In the genomic region with DNA sequence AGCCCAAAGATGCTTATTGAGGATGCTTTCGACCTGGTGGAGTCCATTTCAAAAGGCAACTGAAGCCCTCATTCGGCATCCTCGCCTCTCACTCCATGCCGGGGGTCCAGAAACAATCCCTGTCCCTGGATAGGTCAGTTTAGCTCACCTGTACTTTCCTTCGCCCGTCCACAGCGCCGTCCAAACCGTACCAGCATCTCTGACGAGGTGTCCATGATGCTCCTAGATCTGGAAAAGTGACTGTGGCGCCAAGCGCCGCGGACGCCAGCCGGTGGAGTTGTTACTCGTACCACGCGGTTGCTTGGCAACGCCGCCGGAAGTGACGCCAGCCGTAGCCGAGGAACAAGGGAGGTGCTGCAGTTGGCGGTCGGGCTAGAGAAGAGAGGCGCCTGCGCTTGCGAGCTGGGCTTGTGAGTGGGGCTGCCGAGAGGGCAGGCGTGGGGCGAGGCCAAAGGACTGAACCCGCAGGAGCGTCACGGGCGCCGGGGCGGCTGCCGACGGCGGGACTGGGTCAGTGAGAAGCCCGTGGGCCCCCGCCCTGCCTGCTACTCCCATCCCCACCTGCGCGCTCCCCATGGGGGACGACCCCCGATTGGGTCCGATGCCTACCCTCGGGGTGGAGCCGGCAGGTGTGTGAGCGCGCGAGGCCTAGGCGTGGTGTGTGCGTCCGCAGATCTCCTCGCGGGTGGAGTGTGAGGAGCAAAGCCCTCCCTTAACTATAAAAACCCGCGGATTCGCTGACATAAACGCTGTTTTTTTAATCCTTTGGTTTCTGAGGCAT, we compare ENCODE assay signal across 8 cellular contexts. TPM values are rescaled to one million over a fixed set of nuclear protein-coding genes. Genes with fewer than 3 reads are reported as not detected.
DNase-seq lines count a peak whose midpoint lies in the region; ATAC-seq and TF ChIP-seq lines count a peak whose summit lies in the region.

CFAP210 (minus strand) TSS at position 293 of the 781 bp plus-strand sequence; CDS start at position 215, 78 bp downstream.
A gene with protein sequence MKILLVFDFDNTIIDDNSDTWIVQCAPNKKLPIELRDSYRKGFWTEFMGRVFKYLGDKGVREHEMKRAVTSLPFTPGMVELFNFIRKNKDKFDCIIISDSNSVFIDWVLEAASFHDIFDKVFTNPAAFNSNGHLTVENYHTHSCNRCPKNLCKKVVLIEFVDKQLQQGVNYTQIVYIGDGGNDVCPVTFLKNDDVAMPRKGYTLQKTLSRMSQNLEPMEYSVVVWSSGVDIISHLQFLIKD (plus strand): TSS at position 357 of the 781 bp plus-strand sequence. CDS start 6,503 bp downstream, outside the sequence.

- H3K4me3 Mint-ChIP-seq in activated T-helper 2 cell treated with anti-CD3 and anti-CD28 coated beads, Interferon-gamma antibody, Interleukin-2, Interleukin-4, amounts not matched to agents 10 μg/mL and 5 μg/mL and 100 μg/mL, durations not matched to agents 14 hours and 24 hours and 36 hours (ENCODE audit: low read depth), result peak within 1 kb of the TSS; percentile 79
- peak within 1 kb of the TSS; percentile 83 to 97 (median 91) for H3K4me3 Mint-ChIP-seq in naive thymus-derived CD8-positive, alpha-beta T cell
- H3K4me3 Mint-ChIP-seq in stimulated activated naive B cell treated with anti-CD40 and anti-IgM and Interleukin-4, amounts not matched to agents 10 μg/mL and 1 μg/mL and 100 μg/mL, for 72 hours, result peak within 1 kb of the TSS; percentile 88 to 94

- H3K4me1 Mint-ChIP-seq in activated T-helper 2 cell treated with anti-CD3 and anti-CD28 coated beads, Interferon-gamma antibody, Interleukin-2, Interleukin-4, amounts not matched to agents 10 μg/mL and 5 μg/mL and 100 μg/mL, durations not matched to agents 14 hours and 24 hours and 36 hours (ENCODE audit: low read depth), result peaks cover 15% of the 10 kb centered on the region
- peaks cover 7 to 24% (median 22%) of the 10 kb centered on the region in 4 donors for H3K4me1 Mint-ChIP-seq in naive thymus-derived CD8-positive, alpha-beta T cell
- peaks cover 6 to 8% of the 10 kb centered on the region in 2 donors for H3K4me1 Mint-ChIP-seq in stimulated activated naive B cell treated with anti-CD40 and anti-IgM and Interleukin-4, amounts not matched to agents 10 μg/mL and 1 μg/mL and 100 μg/mL, for 72 hours

- H3K9me3 Mint-ChIP-seq in activated T-helper 2 cell treated with anti-CD3 and anti-CD28 coated beads, Interferon-gamma antibody, Interleukin-2, Interleukin-4, amounts not matched to agents 10 μg/mL and 5 μg/mL and 100 μg/mL, durations not matched to agents 14 hours and 24 hours and 36 hours, result peaks cover 16% of the 10 kb centered on the region
- peaks cover 6 to 19% (median 17%) of the 10 kb centered on the region in 9 donors for H3K9me3 Mint-ChIP-seq in naive thymus-derived CD8-positive, alpha-beta T cell
- H3K9me3 Mint-ChIP-seq in stimulated activated naive B cell treated with anti-CD40 and anti-IgM and Interleukin-4, amounts not matched to agents 10 μg/mL and 1 μg/mL and 100 μg/mL, for 72 hours, result peaks cover 6 to 9% of the 10 kb centered on the region in 2 donors

- POLR2A ChIA-PET in naive thymus-derived CD8-positive, alpha-beta T cell (lab: Charles Lee), result interaction anchor here (1.0 kb wide), 2 partner anchors 104 to 110 kb away, joined by 3 to 5 read pairs; partner anchors contain the start of genes PPIG and SSB

- TF ChIP-seq CTCF in LNCaP clone FGC (IDR thresholded peaks at IDR 0.05; ENCODE audit: control insufficient read depth, extremely low read depth, insufficient read depth), result no peak

- peak; percentile 96 for DNase-seq in EL
- peak; percentile 95 for DNase-seq in H4 (ENCODE audit: low spot score)
- peak; percentile 92 for DNase-seq in LNCaP clone FGC (ENCODE audit: low read depth)
- peak; percentile 98 for DNase-seq in RPMI8226
- peak; percentile 98 for DNase-seq in activated T-helper 2 cell treated with anti-CD3 and anti-CD28 coated beads, Interferon-gamma antibody, Interleukin-2, Interleukin-4, amounts not matched to agents 10 μg/mL and 5 μg/mL and 100 μg/mL, durations not matched to agents 14 hours and 24 hours and 36 hours (ENCODE audit: low spot score)
- peak; percentile 96 for DNase-seq in fibroblast of peridontal ligament (ENCODE audit: extremely low read depth)
- DNase-seq in naive thymus-derived CD8-positive, alpha-beta T cell, result peak; percentile 94 to 100 (median 99)
- DNase-seq in stimulated activated naive B cell treated with anti-CD40 and anti-IgM and Interleukin-4, amounts not matched to agents 10 μg/mL and 1 μg/mL and 100 μg/mL, for 72 hours, result peak; percentile 97

- intact Hi-C loops in activated T-helper 2 cell treated with anti-CD3 and anti-CD28 coated beads, Interferon-gamma antibody, Interleukin-2, Interleukin-4, amounts not matched to agents 10 μg/mL and 5 μg/mL and 100 μg/mL, durations not matched to agents 14 hours and 24 hours and 36 hours (cut with micrococcal nuclease), result loop anchor here (1.0 to 2.0 kb wide), 4 partner anchors 11 to 133 kb away; partner anchors contain the start of genes KLHL23, PPIG and UBR3

- peaks cover 26% of the 10 kb centered on the region for H3K27me3 Mint-ChIP-seq in activated T-helper 2 cell treated with anti-CD3 and anti-CD28 coated beads, Interferon-gamma antibody, Interleukin-2, Interleukin-4, amounts not matched to agents 10 μg/mL and 5 μg/mL and 100 μg/mL, durations not matched to agents 14 hours and 24 hours and 36 hours (ENCODE audit: low read depth)
- peaks cover 0 to 16% (median 2%) of the 10 kb centered on the region in 5 donors for H3K27me3 Mint-ChIP-seq in naive thymus-derived CD8-positive, alpha-beta T cell
- peaks cover 16 to 20% of the 10 kb centered on the region in 2 donors for H3K27me3 Mint-ChIP-seq in stimulated activated naive B cell treated with anti-CD40 and anti-IgM and Interleukin-4, amounts not matched to agents 10 μg/mL and 1 μg/mL and 100 μg/mL, for 72 hours

- H3K4me3 ChIP-seq in LNCaP clone FGC (ENCODE audit: low read depth, low read length), result peak within 1 kb of the TSS; percentile 86

- H3K27ac Mint-ChIP-seq in activated T-helper 2 cell treated with anti-CD3 and anti-CD28 coated beads, Interferon-gamma antibody, Interleukin-2, Interleukin-4, amounts not matched to agents 10 μg/mL and 5 μg/mL and 100 μg/mL, durations not matched to agents 14 hours and 24 hours and 36 hours, result peak within 1 kb of the TSS; percentile 77
- peak within 1 kb of the TSS; percentile 91 to 100 (median 99) for H3K27ac Mint-ChIP-seq in naive thymus-derived CD8-positive, alpha-beta T cell
- H3K27ac Mint-ChIP-seq in stimulated activated naive B cell treated with anti-CD40 and anti-IgM and Interleukin-4, amounts not matched to agents 10 μg/mL and 1 μg/mL and 100 μg/mL, for 72 hours, result peak within 1 kb of the TSS; percentile 94

- peaks cover 9% of the 10 kb centered on the region for H3K36me3 Mint-ChIP-seq in activated T-helper 2 cell treated with anti-CD3 and anti-CD28 coated beads, Interferon-gamma antibody, Interleukin-2, Interleukin-4, amounts not matched to agents 10 μg/mL and 5 μg/mL and 100 μg/mL, durations not matched to agents 14 hours and 24 hours and 36 hours (ENCODE audit: low read depth)
- peaks cover 13 to 16% (median 15%) of the 10 kb centered on the region in 3 donors for H3K36me3 Mint-ChIP-seq in naive thymus-derived CD8-positive, alpha-beta T cell
- peaks cover 10 to 17% of the 10 kb centered on the region in 2 donors for H3K36me3 Mint-ChIP-seq in stimulated activated naive B cell treated with anti-CD40 and anti-IgM and Interleukin-4, amounts not matched to agents 10 μg/mL and 1 μg/mL and 100 μg/mL, for 72 hours

- peak; percentile 88 to 94 for ATAC-seq in naive thymus-derived CD8-positive, alpha-beta T cell
- ATAC-seq in stimulated activated naive B cell treated with anti-CD40 and anti-IgM and Interleukin-4, amounts not matched to agents 10 μg/mL and 1 μg/mL and 100 μg/mL, for 72 hours (replicated peaks), result peak; percentile 99 to 100

RNA-seq across cellular contexts. Expression of gene CFAP210, which starts in this region (rescaled TPM):
- not detected in 2 replicates for total RNA-seq in H4 (2014; rRNA removed; shearing (Covaris generic))
- total RNA-seq in activated T-helper 2 cell treated with anti-CD3 and anti-CD28 coated beads, Interferon-gamma antibody, Interleukin-2, Interleukin-4, amounts not matched to agents 10 μg/mL and 5 μg/mL and 100 μg/mL, durations not matched to agents 14 hours and 24 hours and 36 hours, result not detected in 2 replicates
- not detected for total RNA-seq in naive thymus-derived CD8-positive, alpha-beta T cell
- not detected for polyA plus RNA-seq in naive thymus-derived CD8-positive, alpha-beta T cell

RNA-seq across cellular contexts. Expression of the second gene that starts in this region (rescaled TPM):
- total RNA-seq in H4 (2014; rRNA removed; shearing (Covaris generic)), result 5.0 and 7.1 TPM in 2 replicates
- total RNA-seq in activated T-helper 2 cell treated with anti-CD3 and anti-CD28 coated beads, Interferon-gamma antibody, Interleukin-2, Interleukin-4, amounts not matched to agents 10 μg/mL and 5 μg/mL and 100 μg/mL, durations not matched to agents 14 hours and 24 hours and 36 hours, result 3.7 and 4.2 TPM in 2 replicates
- 1 to 10 TPM; 7.7 to 8.2 TPM for total RNA-seq in naive thymus-derived CD8-positive, alpha-beta T cell
- 1 to 10 TPM; 5.5 to 8.8 (median 6.3) TPM for polyA plus RNA-seq in naive thymus-derived CD8-positive, alpha-beta T cell

Comparison
In these comparisons a context has a peak if more than half of its experiments do, and no peak if none do; other contexts are left out.
1. Peak in every context shown above with its lines: DNase-seq, ATAC-seq and H3K4me3 ChIP-seq.